Comparison of ENCODE assay signal across 1 cellular context in the genomic region with DNA sequence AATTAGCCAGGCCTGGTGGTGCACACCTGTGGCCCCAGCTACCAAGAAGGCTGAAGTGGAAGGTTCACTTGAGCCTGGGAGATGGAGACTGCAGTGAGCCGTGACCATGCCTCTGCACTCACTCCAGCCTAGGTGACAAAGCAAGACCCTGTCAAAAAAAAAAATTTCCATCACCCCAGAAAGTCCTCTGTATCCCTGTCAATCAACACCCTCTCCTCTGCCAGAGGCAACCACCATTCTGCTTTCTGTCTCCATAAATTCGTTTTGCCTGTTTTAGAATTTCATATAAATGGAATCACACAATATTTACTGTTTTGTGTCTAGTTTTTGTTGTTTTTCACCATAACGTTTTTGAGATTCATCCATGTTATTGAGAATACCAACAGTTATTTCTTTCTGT.
TF ChIP-seq lines count a peak whose summit lies in the region.

No MANE protein-coding gene starts in this region.

TF ChIP-seq in K562, 482 proteins besides CTCF, POLR2A, EP300 and RAD21 (continued from another document):
- TF ChIP-seq, protein P1, sequence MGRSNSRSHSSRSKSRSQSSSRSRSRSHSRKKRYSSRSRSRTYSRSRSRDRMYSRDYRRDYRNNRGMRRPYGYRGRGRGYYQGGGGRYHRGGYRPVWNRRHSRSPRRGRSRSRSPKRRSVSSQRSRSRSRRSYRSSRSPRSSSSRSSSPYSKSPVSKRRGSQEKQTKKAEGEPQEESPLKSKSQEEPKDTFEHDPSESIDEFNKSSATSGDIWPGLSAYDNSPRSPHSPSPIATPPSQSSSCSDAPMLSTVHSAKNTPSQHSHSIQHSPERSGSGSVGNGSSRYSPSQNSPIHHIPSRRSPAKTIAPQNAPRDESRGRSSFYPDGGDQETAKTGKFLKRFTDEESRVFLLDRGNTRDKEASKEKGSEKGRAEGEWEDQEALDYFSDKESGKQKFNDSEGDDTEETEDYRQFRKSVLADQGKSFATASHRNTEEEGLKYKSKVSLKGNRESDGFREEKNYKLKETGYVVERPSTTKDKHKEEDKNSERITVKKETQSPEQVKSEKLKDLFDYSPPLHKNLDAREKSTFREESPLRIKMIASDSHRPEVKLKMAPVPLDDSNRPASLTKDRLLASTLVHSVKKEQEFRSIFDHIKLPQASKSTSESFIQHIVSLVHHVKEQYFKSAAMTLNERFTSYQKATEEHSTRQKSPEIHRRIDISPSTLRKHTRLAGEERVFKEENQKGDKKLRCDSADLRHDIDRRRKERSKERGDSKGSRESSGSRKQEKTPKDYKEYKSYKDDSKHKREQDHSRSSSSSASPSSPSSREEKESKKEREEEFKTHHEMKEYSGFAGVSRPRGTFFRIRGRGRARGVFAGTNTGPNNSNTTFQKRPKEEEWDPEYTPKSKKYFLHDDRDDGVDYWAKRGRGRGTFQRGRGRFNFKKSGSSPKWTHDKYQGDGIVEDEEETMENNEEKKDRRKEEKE (IDR thresholded peaks at IDR 0.05; ENCODE audit: borderline replicate concordance in 1 of 2, control insufficient read depth in 1 of 2, low read depth in 2 of 2, low read length in 1 of 2): no peak
- no peak for TF ChIP-seq ELK3 (CRISPR knock-in tag; IDR thresholded peaks at IDR 0.05)
TF ChIP-seq in K562: peak in this region for 1.
